8 cellular contexts compared by ENCODE assay signal in genomic region chr17:9928601-9929341, GRCh38. TPM values are rescaled to one million over a fixed set of nuclear protein-coding genes. Genes with fewer than 3 reads are reported as not detected.
DNase-seq lines count a peak whose midpoint lies in the region; ATAC-seq and TF ChIP-seq lines count a peak whose summit lies in the region.

No MANE protein-coding gene starts in this region.

- 19 to 42% methylated on average over 10 to 11 of the region's 13 CpGs for WGBS in gastroesophageal sphincter (ENCODE audit: low coverage in 1 of 2), 2 donors

- ATAC-seq in RWPE2 (ENCODE audit: low read depth): peak; percentile 72
- peak; percentile 14 for ATAC-seq in gastroesophageal sphincter
- no peak for ATAC-seq in GM18867 (IDR thresholded peaks at IDR 0.05; ENCODE audit: unreplicated experiment)
- ATAC-seq in HG02973 (IDR thresholded peaks at IDR 0.05; ENCODE audit: unreplicated experiment): no peak
- no peak for ATAC-seq in GM18909 (IDR thresholded peaks at IDR 0.05; ENCODE audit: poor library complexity, unreplicated experiment)

- TF ChIP-seq EP300 in gastroesophageal sphincter (IDR thresholded peaks at IDR 0.05): no peak

- H3K27ac ChIP-seq in HEK293 (ENCODE audit: extremely low read depth, low read depth, low read length): no peak overlapping the region
- H3K27ac ChIP-seq in RWPE2 (ENCODE audit: poor library complexity, severe bottlenecking): no peak overlapping the region
- peak overlapping the region in 2 of 4 donors; percentile 38 to 43 for H3K27ac ChIP-seq in gastroesophageal sphincter

- H3K4me1 ChIP-seq in HEK293 (ENCODE audit: control insufficient read depth, insufficient read depth, low read length) (peaks cover 6% of the 10 kb centered on the region; the same call in 1 of the 2 replicates), RWPE2 (ENCODE audit: insufficient read depth, poor library complexity, severe bottlenecking) (no peaks in the 10 kb centered on the region), gastroesophageal sphincter (peaks cover 0 to 22% (median 4%) of the 10 kb centered on the region in 3 donors), skeletal muscle satellite cell (ENCODE audit: control insufficient read depth, insufficient read depth, low read length) (no peaks in the 10 kb centered on the region)

- H3K4me2 ChIP-seq in skeletal muscle satellite cell (ENCODE audit: low read length): peak overlapping the region; percentile 31

- H3K36me3 Mint-ChIP-seq in activated T-helper 1 cell treated with anti-CD3 and anti-CD28 coated beads, Interleukin-12 subunit alpha, Interleukin-12 subunit beta, Interleukin-2, Interleukin-4 antibody, amounts not matched to agents 30 ng/mL and 10 ng/mL and 1 ng/mL, durations not matched to agents 14 hours and 24 hours and 36 hours (ENCODE audit: low read depth): no peaks in the 10 kb centered on the region

- no peaks in the 10 kb centered on the region for H3K9me3 Mint-ChIP-seq in activated T-helper 1 cell treated with anti-CD3 and anti-CD28 coated beads, Interleukin-12 subunit alpha, Interleukin-12 subunit beta, Interleukin-2, Interleukin-4 antibody, amounts not matched to agents 30 ng/mL and 10 ng/mL and 1 ng/mL, durations not matched to agents 14 hours and 24 hours and 36 hours

- H3K27me3 Mint-ChIP-seq in activated T-helper 1 cell treated with anti-CD3 and anti-CD28 coated beads, Interleukin-12 subunit alpha, Interleukin-12 subunit beta, Interleukin-2, Interleukin-4 antibody, amounts not matched to agents 30 ng/mL and 10 ng/mL and 1 ng/mL, durations not matched to agents 14 hours and 24 hours and 36 hours (ENCODE audit: insufficient read depth): no peaks in the 10 kb centered on the region

- CTCF ChIA-PET in HEK293 (lab: Yijun Ruan, JAX): interaction anchor here (0.5 to 10.4 kb wide), 62 partner anchors 10 to 1012 kb away, joined by 3 to 95 read pairs (median 3); no protein-coding TSS in a partner anchor

- H3K27ac Mint-ChIP-seq in activated T-helper 1 cell treated with anti-CD3 and anti-CD28 coated beads, Interleukin-12 subunit alpha, Interleukin-12 subunit beta, Interleukin-2, Interleukin-4 antibody, amounts not matched to agents 30 ng/mL and 10 ng/mL and 1 ng/mL, durations not matched to agents 14 hours and 24 hours and 36 hours: no peak overlapping the region

- H3K4me1 Mint-ChIP-seq in activated T-helper 1 cell treated with anti-CD3 and anti-CD28 coated beads, Interleukin-12 subunit alpha, Interleukin-12 subunit beta, Interleukin-2, Interleukin-4 antibody, amounts not matched to agents 30 ng/mL and 10 ng/mL and 1 ng/mL, durations not matched to agents 14 hours and 24 hours and 36 hours (ENCODE audit: low read depth): no peaks in the 10 kb centered on the region

- TF ChIP-seq CTCF in HEK293 (tag by site-specific recombination; IDR thresholded peaks at IDR 0.05): no peak
- peak; percentile 78 for TF ChIP-seq CTCF in RWPE2 (IDR thresholded peaks at IDR 0.05; ENCODE audit: poor library complexity, severe bottlenecking)
- TF ChIP-seq CTCF in gastroesophageal sphincter (IDR thresholded peaks at IDR 0.05): peak in 3 of 4 experiments; percentile 50 to 62 (median 51)

- TF ChIP-seq POLR2A in gastroesophageal sphincter (IDR thresholded peaks at IDR 0.05): no peak

- no peak overlapping the region for H3K4me3 ChIP-seq in HEK293 (ENCODE audit: low read depth, low read length)
- no peak overlapping the region for H3K4me3 ChIP-seq in RWPE2 (ENCODE audit: severe bottlenecking)
- H3K4me3 ChIP-seq in gastroesophageal sphincter: no peak overlapping the region
- no peak overlapping the region for H3K4me3 ChIP-seq in skeletal muscle satellite cell (ENCODE audit: low read length)

- H3K4me3 Mint-ChIP-seq in activated T-helper 1 cell treated with anti-CD3 and anti-CD28 coated beads, Interleukin-12 subunit alpha, Interleukin-12 subunit beta, Interleukin-2, Interleukin-4 antibody, amounts not matched to agents 30 ng/mL and 10 ng/mL and 1 ng/mL, durations not matched to agents 14 hours and 24 hours and 36 hours: no peak overlapping the region

- POLR2A ChIA-PET in HEK293 (lab: Yijun Ruan, JAX): interaction anchor here (0.6 kb wide), 1 partner anchor 106 kb away, joined by 4 read pairs; no protein-coding TSS in a partner anchor

- intact Hi-C loops in activated T-helper 1 cell treated with anti-CD3 and anti-CD28 coated beads, Interleukin-12 subunit alpha, Interleukin-12 subunit beta, Interleukin-2, Interleukin-4 antibody, amounts not matched to agents 30 ng/mL and 10 ng/mL and 1 ng/mL, durations not matched to agents 14 hours and 24 hours and 36 hours (cut with micrococcal nuclease): loop anchor here (10.0 kb wide), 1 partner anchor 366 kb away; no protein-coding TSS in a partner anchor

- DNase-seq in RWPE2 (ENCODE audit: low spot score): no peak
- no peak for DNase-seq in activated T-helper 1 cell treated with anti-CD3 and anti-CD28 coated beads, Interleukin-12 subunit alpha, Interleukin-12 subunit beta, Interleukin-2, Interleukin-4 antibody, amounts not matched to agents 30 ng/mL and 10 ng/mL and 1 ng/mL, durations not matched to agents 14 hours and 24 hours and 36 hours (ENCODE audit: low spot score)

- no peaks in the 10 kb centered on the region for H3K9me3 ChIP-seq in HEK293 (ENCODE audit: control insufficient read depth, insufficient read depth, low read depth, low read length)
- no peaks in the 10 kb centered on the region for H3K9me3 ChIP-seq in RWPE2 (ENCODE audit: severe bottlenecking)
- H3K9me3 ChIP-seq in gastroesophageal sphincter: no peaks in the 10 kb centered on the region
- H3K9me3 ChIP-seq in skeletal muscle satellite cell (replicated peaks; ENCODE audit: low read length): no peaks in the 10 kb centered on the region

- H3K27me3 ChIP-seq in RWPE2 (ENCODE audit: insufficient read depth, poor library complexity, severe bottlenecking) (no peaks in the 10 kb centered on the region), gastroesophageal sphincter (no peaks in the 10 kb centered on the region), skeletal muscle satellite cell (ENCODE audit: control insufficient read depth, insufficient read depth, low read length) (peaks cover 8% of the 10 kb centered on the region)

- H3K36me3 ChIP-seq in HEK293 (ENCODE audit: control insufficient read depth in 2 of 2, insufficient read depth in 1 of 2, low read length in 2 of 2) (no peaks in the 10 kb centered on the region), RWPE2 (ENCODE audit: low read depth) (no peaks in the 10 kb centered on the region), gastroesophageal sphincter (peaks cover 0 to 35% of the 10 kb centered on the region in 2 donors), skeletal muscle satellite cell (ENCODE audit: insufficient read depth, low read length) (no peaks in the 10 kb centered on the region)

- no peak overlapping the region for H3K9ac ChIP-seq in skeletal muscle satellite cell (ENCODE audit: low read depth, low read length)

TF ChIP-seq in HEK293, 187 proteins besides CTCF, POLR2A, EP300 and RAD21:
- TF ChIP-seq ZNF654 (tag by site-specific recombination; IDR thresholded peaks at IDR 0.05; ENCODE audit: low read depth) (peak; percentile 21; the same call in 1 of the 2 replicates), ZNF146 (tag by site-specific recombination; IDR thresholded peaks at IDR 0.05) (no peak)
TF ChIP-seq in HEK293: peak in this region for 1.

RNA-seq across cellular contexts. Expression of gene RCVRN, which starts 23.7 kb away (rescaled TPM):
- total RNA-seq in gastroesophageal sphincter: under 1 TPM in 3 of 4 donors, not detected in 1; 0.27 to 0.81 (median 0.32) TPM
- total RNA-seq in skeletal muscle satellite cell (2012; rRNA removed): not detected in 2 replicates
- not detected in 2 replicates for total RNA-seq in activated T-helper 1 cell treated with anti-CD3 and anti-CD28 coated beads, Interleukin-12 subunit alpha, Interleukin-12 subunit beta, Interleukin-2, Interleukin-4 antibody, amounts not matched to agents 30 ng/mL and 10 ng/mL and 1 ng/mL, durations not matched to agents 14 hours and 24 hours and 36 hours

Comparison
In these comparisons a context has a peak if more than half of its experiments do, and no peak if none do; other contexts are left out.
1. ATAC-seq: peak in RWPE2 (single experiment) and gastroesophageal sphincter (single experiment); none in GM18867 (single experiment), HG02973 (single experiment) and GM18909 (single experiment).